ENCODE assay signal across 1 cellular context in genomic region chr17:70241071-70241470, GRCh38.
A peak's percentile ranks its signal among the peaks of the same experiment; 100 is the strongest.
TF ChIP-seq lines count a peak whose summit lies in the region.

No MANE protein-coding gene starts in this region.

TF ChIP-seq in neural cell, 6 proteins besides CTCF, POLR2A, EP300 and RAD21 (continued from another document):
- peak; percentile 19 for TF ChIP-seq REST (IDR thresholded peaks at IDR 0.05; ENCODE audit: borderline replicate concordance)
- TF ChIP-seq POLR2AphosphoS5 (IDR thresholded peaks at IDR 0.05) = no peak
